29 cellular contexts compared by ENCODE assay signal in genomic region chr18:80050797-80051196, GRCh38.
"Had no signal": no experiment of that assay in that cellular context is flagged by ENCODE, and none has a peak within 500 bp of the region (broad histone marks: within the 10 kb centered on the region; RNA-seq: fewer than 3 reads in every experiment).

No MANE protein-coding gene starts in this region.

- H3K4me1 ChIP-seq: SJCRH30 had no signal

- H3K4me3 ChIP-seq: SJCRH30, SK-N-MC had no signal

- H3K27ac ChIP-seq: brain microvascular endothelial cell, SJCRH30, SK-N-MC, WERI-Rb-1 had no signal

- H3K27me3 ChIP-seq: brain microvascular endothelial cell, SJCRH30 had no signal

- ATAC-seq: activated CD8-positive, alpha-beta memory T cell treated with anti-CD3 and anti-CD28 coated beads, Interleukin-2, amount 10 ng/mL, durations not matched to agents 7 days and 5 days; activated T-cell treated with anti-CD3 and anti-CD28 coated beads, Interleukin-2, amount 50 U/mL, for 72 hours; activated T-helper 17 cell treated with anti-CD3 and anti-CD28 coated beads, Interleukin-2, amount 50 U/mL, for 72 hours; Panc1 had no signal

- DNase-seq: activated CD4-positive, alpha-beta memory T cell treated with anti-CD3 and anti-CD28 coated beads for 36 hours; activated CD4-positive, alpha-beta T cell treated with anti-CD3 and anti-CD28 coated beads, Interleukin-2, amount 10 ng/mL, durations not matched to agents 7 days and 5 days; activated CD8-positive, alpha-beta memory T cell treated with anti-CD3 and anti-CD28 coated beads, Interleukin-2, amount 10 ng/mL, durations not matched to agents 7 days and 5 days; activated effector memory CD4-positive, alpha-beta T cell treated with anti-CD3 and anti-CD28 coated beads, Interleukin-2, amount 50 U/mL, for 16 hours; activated naive CD4-positive, alpha-beta T cell; activated naive CD4-positive, alpha-beta T cell treated with anti-CD3 and anti-CD28 coated beads, Interleukin-2, amount 50 U/mL, for 16 hours; activated naive CD8-positive, alpha-beta T cell treated with anti-CD3 and anti-CD28 coated beads for 36 hours; activated T-cell treated with anti-CD3 and anti-CD28 coated beads, Interleukin-2, amount 50 U/mL, for 1 hour; activated T-cell treated with anti-CD3 and anti-CD28 coated beads, Interleukin-2, amount 50 U/mL, for 72 hours; amniotic stem cell; aorta; brain microvascular endothelial cell; central memory CD4-positive, alpha-beta T cell; Karpas-422; NCI-H1105; NCI-H1417 treated with DMSO at 0.1 percent for 48 hours; NCI-H187 treated with DMSO at 0.1 percent for 48 hours; NCI-H2081 treated with DMSO at 0.1 percent for 48 hours; NCI-H226; NCI-H446 treated with DMSO at 0.1 percent for 48 hours; NCI-H524; NCI-H69; SHP77; SJCRH30; T1000; WERI-Rb-1 had no signal
